In genomic region chr17:2800367-2800766, GRCh38 we compare ENCODE assay signal across 12 cellular contexts.
"Had no signal": no experiment of that assay in that cellular context is flagged by ENCODE, and none has a peak within 500 bp of the region (broad histone marks: within the 10 kb centered on the region; RNA-seq: fewer than 3 reads in every experiment).

No MANE protein-coding gene starts in this region.

- DNase-seq: activated CD4-positive, alpha-beta T cell treated with anti-CD3 and anti-CD28 coated beads, Interleukin-2, amount 50 U/mL, for 48 hours; activated gamma-delta T cell treated with Interleukin-2 at 50 U/mL for 16 hours; foreskin melanocyte; mucosa of descending colon; naive B cell; spleen; stimulated activated CD4-positive, alpha-beta T cell treated with anti-CD3 and anti-CD28 coated beads, Interleukin-4, amount 100 ng/mL, for 4 hours; stimulated activated naive CD4-positive, alpha-beta T cell; WERI-Rb-1 had no signal

- H3K36me3 ChIP-seq: heart left ventricle, tibial nerve had no signal

- H3K9me3 ChIP-seq: heart left ventricle, mucosa of descending colon, spleen had no signal

- H3K4me3 ChIP-seq: heart left ventricle, mucosa of descending colon, spleen, tibial nerve had no signal

- ATAC-seq: activated naive CD4-positive, alpha-beta T cell treated with anti-CD3 and anti-CD28 coated beads, Interleukin-2, amount 50 U/mL, for 72 hours; mucosa of descending colon had no signal

- H3K27ac ChIP-seq: heart left ventricle, spleen, tibial nerve, WERI-Rb-1 had no signal
